Comparison of ENCODE assay signal across 1 cellular context in the genomic region with DNA sequence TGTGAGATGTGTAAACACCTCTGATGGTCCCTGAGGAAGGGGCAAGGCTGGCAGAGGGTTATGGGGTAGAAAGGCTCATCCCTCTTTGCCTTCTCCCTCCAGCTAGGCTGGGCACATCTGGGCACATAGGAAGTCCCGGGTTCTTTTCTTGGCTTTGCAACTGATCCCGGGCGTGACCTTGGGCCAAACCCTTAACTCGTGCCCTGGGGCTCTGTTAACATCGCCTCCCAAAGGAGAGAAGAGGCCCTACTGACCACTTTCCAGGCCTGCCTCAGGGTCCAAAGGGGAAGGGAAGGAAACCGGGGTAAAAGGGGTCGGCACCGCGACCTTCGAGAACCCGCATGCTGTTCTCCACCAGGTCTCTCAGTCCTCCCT.
TF ChIP-seq lines count a peak whose summit lies in the region.

No MANE protein-coding gene starts in this region.

TF ChIP-seq in K562, 482 proteins besides CTCF, POLR2A, EP300 and RAD21:
- TF ChIP-seq ZNF146 (CRISPR knock-in tag; IDR thresholded peaks at IDR 0.05; ENCODE audit: unreplicated experiment) (no peak), TCF7 (IDR thresholded peaks at IDR 0.05; ENCODE audit: borderline replicate concordance) (no peak), GABPB1 (CRISPR knock-in tag; IDR thresholded peaks at IDR 0.05) (no peak), ZNF75A (CRISPR knock-in tag; IDR thresholded peaks at IDR 0.05) (no peak)
- TF ChIP-seq, protein P1, sequence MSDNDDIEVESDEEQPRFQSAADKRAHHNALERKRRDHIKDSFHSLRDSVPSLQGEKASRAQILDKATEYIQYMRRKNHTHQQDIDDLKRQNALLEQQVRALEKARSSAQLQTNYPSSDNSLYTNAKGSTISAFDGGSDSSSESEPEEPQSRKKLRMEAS (CRISPR knock-in tag; IDR thresholded peaks at IDR 0.05): no peak
TF ChIP-seq in K562: peak in this region for 0.
